In the genomic region with DNA sequence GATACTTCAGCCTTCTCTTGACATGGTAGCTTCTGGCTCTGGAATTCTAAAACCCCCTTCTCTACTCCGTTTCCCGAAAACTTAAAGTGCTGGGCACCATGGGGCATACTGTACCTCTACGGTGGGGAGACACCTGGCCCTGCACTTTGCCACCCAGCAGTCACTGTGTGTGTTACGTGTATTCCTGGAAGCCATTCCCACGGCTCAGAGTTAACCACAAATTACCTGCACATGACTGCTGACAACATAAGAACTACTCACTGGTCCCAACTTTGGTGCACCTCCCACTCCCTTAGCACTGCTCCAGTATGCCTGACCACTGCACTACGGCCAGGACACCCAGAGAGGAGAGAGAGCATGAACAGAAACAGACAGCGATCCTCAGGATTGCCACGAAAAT, we compare ENCODE assay signal across 28 cellular contexts. TPM values are rescaled to one million over a fixed set of nuclear protein-coding genes. Genes with fewer than 3 reads are reported as not detected.
A peak's percentile ranks its signal among the peaks of the same experiment; 100 is the strongest.
DNase-seq lines count a peak whose midpoint lies in the region; ATAC-seq, FAIRE-seq and TF ChIP-seq lines count a peak whose summit lies in the region.
"Had no signal": no experiment of that assay in that cellular context is flagged by ENCODE, and none has a peak within 500 bp of the region (broad histone marks: within the 10 kb centered on the region; RNA-seq: fewer than 3 reads in every experiment).

No MANE protein-coding gene starts in this region.

- no peaks in the 10 kb centered on the region for H3K9me3 ChIP-seq in left lung
- H3K9me3 ChIP-seq in HepG2 (ENCODE audit: low read length) = no peaks in the 10 kb centered on the region
- H3K9me3 ChIP-seq: MG63 had no signal

- no TSS peak for BruUV-seq in HepG2 (replicated peaks; lab: Mats Ljungman, UMichigan)

- POLR2A ChIA-PET in HepG2 (lab: Yijun Ruan, JAX) = interaction anchor here (1.1 kb wide), 1 partner anchor 12 kb away, joined by 3 read pairs; no protein-coding TSS in a partner anchor

- H3K4me2 ChIP-seq in HepG2 (ENCODE audit: low read depth, low read length) = no peak overlapping the region
- H3K4me2 ChIP-seq: BLaER1 treated with 17β-estradiol and CSF1 and Interleukin-3, amounts not matched to agents 10 nM and 100 nM; GM23338 had no signal

- no peaks in the 10 kb centered on the region for H4K20me1 ChIP-seq in HepG2 (ENCODE audit: insufficient read depth, low read length)
- H4K20me1 ChIP-seq: BLaER1 treated with 17β-estradiol and CSF1 and Interleukin-3, amounts not matched to agents 10 nM and 100 nM had no signal

- CTCF ChIA-PET in HepG2 (lab: Yijun Ruan, JAX; ENCODE audit: low intra/inter-chr PET ratio, low total read pairs) = no interaction called here

- H3K27ac ChIP-seq in left lung = no peak overlapping the region
- no peak overlapping the region for H3K27ac ChIP-seq in HepG2 (ENCODE audit: extremely low read length, insufficient read depth, low read length)
- H3K27ac ChIP-seq: BLaER1 treated with 17β-estradiol and CSF1 and Interleukin-3, amounts not matched to agents 10 nM and 100 nM; SK-N-MC had no signal

- TF ChIP-seq CTCF in left lung (IDR thresholded peaks at IDR 0.05) (no peak), retinal pigment epithelial cell (conservative IDR thresholded peaks at IDR 0.05; ENCODE audit: low read depth, low read length) (no peak), HepG2 (CRISPR knock-in tag; IDR thresholded peaks at IDR 0.05) (no peak), GM13977 (IDR thresholded peaks at IDR 0.05; ENCODE audit: extremely low read depth, insufficient read depth, missing control alignments) (no peak), GM13976 (IDR thresholded peaks at IDR 0.05; ENCODE audit: borderline replicate concordance, control extremely low read depth, extremely low read depth, insufficient read depth, missing control alignments) (no peak)

- H3K4me1 ChIP-seq in left lung = no peaks in the 10 kb centered on the region
- H3K4me1 ChIP-seq in HepG2 (ENCODE audit: insufficient read depth, low read length) = peaks cover 14% of the 10 kb centered on the region
- H3K4me1 ChIP-seq: BLaER1 treated with 17β-estradiol and CSF1 and Interleukin-3, amounts not matched to agents 10 nM and 100 nM had no signal

- TF ChIP-seq POLR2A in HepG2 (IDR thresholded peaks at IDR 0.05; ENCODE audit: insufficient read depth in 1 of 2, low read depth in 2 of 2, low read length in 2 of 2) = no peak

- H3K36me3 ChIP-seq in left lung (no peaks in the 10 kb centered on the region), HepG2 (replicated peaks in 1 of 2; ENCODE audit: control insufficient read depth in 1 of 2, insufficient read depth in 2 of 2, low read length in 2 of 2) (no peaks in the 10 kb centered on the region)
- H3K36me3 ChIP-seq: BLaER1 treated with 17β-estradiol and CSF1 and Interleukin-3, amounts not matched to agents 10 nM and 100 nM; MG63 had no signal

- 55% methylated on average over 5 of the region's 8 CpGs for WGBS in HepG2 (ENCODE audit: low lambda C conversion rate)

- no peak overlapping the region for H3K9ac ChIP-seq in HepG2 (ENCODE audit: insufficient read depth, low read depth, low read length)
- H3K9ac ChIP-seq: BLaER1 treated with 17β-estradiol and CSF1 and Interleukin-3, amounts not matched to agents 10 nM and 100 nM had no signal

- TF ChIP-seq EP300 in HepG2 (IDR thresholded peaks at IDR 0.05; ENCODE audit: low read depth in 2 of 2, low read length in 2 of 2) (no peak), HepG2 (CRISPR knock-in tag; IDR thresholded peaks at IDR 0.05; ENCODE audit: borderline replicate concordance) (no peak)

- FAIRE-seq in HepG2 (lab: Jason Lieb, UNC) = no peak
- FAIRE-seq: A204.1, G401.6, HTR-8/SVneo had no signal

- ATAC-seq in left lung (peak; percentile 60), HepG2 (no peak)
- ATAC-seq: Panc1 had no signal

- no peak overlapping the region for H3K4me3 ChIP-seq in left lung
- no peak overlapping the region for H3K4me3 ChIP-seq in retinal pigment epithelial cell (ENCODE audit: low read length)
- H3K4me3 ChIP-seq in HepG2 (replicated peaks in 1 of 3; ENCODE audit: insufficient read depth in 1 of 3, low read depth in 2 of 3, low read length in 3 of 3) = no peak overlapping the region
- H3K4me3 ChIP-seq: BLaER1 treated with 17β-estradiol and CSF1 and Interleukin-3, amounts not matched to agents 10 nM and 100 nM; GM23338; MG63; SK-N-MC had no signal

- DNase-seq in M059J (ENCODE audit: low read depth) (peak; percentile 62), astrocyte of the hippocampus (ENCODE audit: low read depth, low spot score) (peak; percentile 15), left lung (no peak), retinal pigment epithelial cell (ENCODE audit: low read depth) (peak; percentile 6), HepG2 (ENCODE audit: low spot score) (no peak), GM13977 (ENCODE audit: low spot score) (no peak), GM13976 (ENCODE audit: low spot score) (no peak)
- DNase-seq: AML-193; CD4-positive, alpha-beta memory T cell; COR-L47; DMS53; H9; KBM-7; MG63; NCI-H1694; NCI-H2029 treated with DMSO at 0.1 percent for 48 hours; NCI-H446 treated with DMSO at 0.1 percent for 48 hours; NCI-H526 treated with DMSO at 0.1 percent for 48 hours; SHP77 treated with DMSO at 0.1 percent for 48 hours had no signal

- intact Hi-C loops in left lung (cut with DNase I) = no loop called here
- intact Hi-C loops in HepG2 (cut with micrococcal nuclease; ENCODE audit: unreplicated experiment) = no loop called here

- no peaks in the 10 kb centered on the region for H3K79me2 ChIP-seq in HepG2 (ENCODE audit: insufficient read depth, low read length)

- TF ChIP-seq RAD21 in HepG2 (CRISPR knock-in tag; IDR thresholded peaks at IDR 0.05) = no peak

- H2AFZ ChIP-seq in HepG2 (ENCODE audit: low read length) = no peak overlapping the region

- in situ Hi-C loops in HepG2 (cut with HindIII; ENCODE audit: extremely low pct_ligation_motif_present, low pct_unique_long_range_greater_than_20kb) (no loop called here), GM13977 (cut with MboI; ENCODE audit: low pct_unique_long_range_greater_than_20kb, low sequenced_read_pairs, unreplicated experiment) (no loop called here), GM13976 (cut with MboI; ENCODE audit: low sequenced_read_pairs, unreplicated experiment) (loop anchor here (10.0 kb wide), 1 partner anchor 57 kb away; no protein-coding TSS in a partner anchor)

- H3K27me3 ChIP-seq in left lung = peaks cover 0 to 20% of the 10 kb centered on the region in 2 donors
- peaks cover 0 to 20% of the 10 kb centered on the region in 2 experiments; a peak in 4 of 5 replicates for H3K27me3 ChIP-seq in HepG2 (ENCODE audit: control insufficient read depth in 1 of 2, insufficient read depth in 2 of 2, low read length in 2 of 2)
- H3K27me3 ChIP-seq: BLaER1 treated with 17β-estradiol and CSF1 and Interleukin-3, amounts not matched to agents 10 nM and 100 nM had no signal

TF ChIP-seq in HepG2, 621 proteins besides CTCF, POLR2A, EP300 and RAD21:
- no peak for TF ChIP-seq HOXA7 (CRISPR knock-in tag; IDR thresholded peaks at IDR 0.05)

RNA-seq across cellular contexts. Expression of gene TMPRSS2, which starts 29.4 kb away (rescaled TPM):
- total RNA-seq in M059J (2014; rRNA removed; shearing (Covaris generic)) = 2.3 and 5.5 TPM in 2 replicates
- total RNA-seq in left lung (100 to 1,000 TPM in 1 of 2 donors, 10 to 100 TPM in 1; 56.8 to 137 TPM), HepG2 (2016; rRNA removed; fragmentation: Illumina TruSeq; extraction: Trizol) (0.86 and 1.8 TPM in 2 replicates)
- 0.20 and 0.62 TPM in 2 replicates for total RNA-seq in HepG2 (2016; cell fraction: cytosol; rRNA removed; fragmentation: Illumina TruSeq; extraction: Trizol; ENCODE audit: low read depth)
- total RNA-seq in HepG2 (2016; cell fraction: insoluble cytoplasmic fraction; rRNA removed; fragmentation: Illumina TruSeq; extraction: Trizol) = 0.98 and 1.7 TPM in 2 replicates
- total RNA-seq in HepG2 (2016; cell fraction: membrane; rRNA removed; fragmentation: Illumina TruSeq; extraction: Trizol) = 0.93 and 0.96 TPM in 2 replicates
- 1.4 and 2.2 TPM in 2 replicates for total RNA-seq in HepG2 (2016; cell fraction: nucleus; rRNA removed; fragmentation: Illumina TruSeq; extraction: Trizol)
- polyA plus RNA-seq in HepG2 (2011; rRNA removed) = 1.7 and 1.9 TPM in 2 replicates
- polyA plus RNA-seq in HepG2 (2011; cell fraction: cytosol; rRNA removed) = 1.2 and 1.5 TPM in 2 replicates
- polyA plus RNA-seq in HepG2 (2011; cell fraction: nucleus; rRNA removed) = 1.3 TPM in 2 replicates
- polyA plus RNA-seq in HepG2 (2012) = 3.7 and 4.1 TPM in 2 replicates
- 0.32 and 0.38 TPM in 2 replicates for polyA plus RNA-seq in HepG2 (2016; cell fraction: cytosol; fragmentation: Illumina TruSeq; extraction: Trizol; ENCODE audit: low read depth)
- 0.76 and 0.89 TPM in 2 replicates for polyA plus RNA-seq in HepG2 (2016; cell fraction: insoluble cytoplasmic fraction; fragmentation: Illumina TruSeq; extraction: Trizol; ENCODE audit: low read depth)
- polyA plus RNA-seq in HepG2 (2016; cell fraction: membrane; fragmentation: Illumina TruSeq; extraction: Trizol; ENCODE audit: low read depth) = 0.26 and 0.73 TPM in 2 replicates
- polyA plus RNA-seq in HepG2 (2016; cell fraction: nucleus; fragmentation: Illumina TruSeq; extraction: Trizol; ENCODE audit: insufficient read depth, low read depth) = 2.7 and 3.0 TPM in 2 replicates
- 2.6 TPM in 1 of 2 replicates, not detected in the other for polyA minus RNA-seq in HepG2 (2011; rRNA and poly(A)+ RNA removed; ENCODE audit: low replicate concordance)
- polyA minus RNA-seq in HepG2 (2011; cell fraction: cytosol; rRNA and poly(A)+ RNA removed) = 0.89 and 0.97 TPM in 2 replicates
- 1.2 and 2.0 TPM in 2 replicates for polyA minus RNA-seq in HepG2 (2011; cell fraction: nucleus; rRNA and poly(A)+ RNA removed)
- total RNA-seq: CD4-positive, alpha-beta memory T cell; LHCN-M2 had no signal
- polyA plus RNA-seq: AG04450; CD4-positive, alpha-beta memory T cell had no signal

Comparison
In these comparisons a context has a peak if more than half of its experiments do, and no peak if none do; other contexts are left out.
1. DNase-seq: peak in M059J (single experiment), astrocyte of the hippocampus (single experiment) and retinal pigment epithelial cell (single experiment); none in left lung (0 of 2), HepG2 (single experiment), GM13977 (single experiment) and GM13976 (single experiment).